23 cellular contexts compared by ENCODE assay signal in genomic region chr7:39096220-39096619, GRCh38.
"Had no signal": no experiment of that assay in that cellular context is flagged by ENCODE, and none has a peak within 500 bp of the region (broad histone marks: within the 10 kb centered on the region; RNA-seq: fewer than 3 reads in every experiment).

No MANE protein-coding gene starts in this region.

- ATAC-seq: activated CD4-positive, CD25-positive, alpha-beta regulatory T cell treated with anti-CD3 and anti-CD28 coated beads, Interleukin-2, amount 50 U/mL, for 24 hours; activated CD8-positive, alpha-beta T cell treated with anti-CD3 and anti-CD28 coated beads for 36 hours; activated T-cell treated with anti-CD3 and anti-CD28 coated beads, Interleukin-2, amount 50 U/mL, for 72 hours had no signal

- H3K4me2 ChIP-seq: PC-9 had no signal

- H3K36me3 ChIP-seq: adrenal gland had no signal

- DNase-seq: activated CD4-positive, alpha-beta T cell treated with anti-CD3 and anti-CD28 coated beads for 4 hours; activated CD8-positive, alpha-beta memory T cell treated with anti-CD3 and anti-CD28 coated beads, Interleukin-2, amount 50 U/mL, for 4 hours; activated CD8-positive, alpha-beta T cell treated with anti-CD3 and anti-CD28 coated beads for 36 hours; activated gamma-delta T cell treated with Interleukin-2 at 50 U/mL for 16 hours; activated naive CD4-positive, alpha-beta T cell treated with anti-CD3 and anti-CD28 coated beads, Interleukin-2, amount 10 ng/mL, durations not matched to agents 7 days and 5 days; activated naive CD8-positive, alpha-beta T cell treated with anti-CD3 and anti-CD28 coated beads for 36 hours; activated T-cell treated with anti-CD3 and anti-CD28 coated beads, Interleukin-2, amount 50 U/mL, for 72 hours; adrenal gland; anterior cingulate cortex; caudate nucleus; Karpas-422; MM.1S; NCI-H1105; NCI-H1436; NCI-H2081; NCI-H2171; NCI-H510A treated with DMSO at 0.1 percent for 48 hours; NCI-H69; SHP77 treated with DMSO at 0.1 percent for 48 hours had no signal

- H3K9me3 Mint-ChIP-seq: activated CD8-positive, alpha-beta T cell treated with anti-CD3 and anti-CD28 coated beads for 36 hours; activated naive CD4-positive, alpha-beta T cell treated with anti-CD3 and anti-CD28 coated beads, Interleukin-2, amount 10 ng/mL, durations not matched to agents 7 days and 5 days; activated naive CD8-positive, alpha-beta T cell treated with anti-CD3 and anti-CD28 coated beads for 36 hours; activated T-helper 2 cell treated with anti-CD3 and anti-CD28 coated beads, Interferon-gamma antibody, Interleukin-2, Interleukin-4, amounts not matched to agents 10 μg/mL and 5 μg/mL and 100 μg/mL, durations not matched to agents 14 hours and 24 hours and 36 hours; T-helper 1 cell treated with Interleukin-12 subunit alpha and Interleukin-12 subunit beta and Interleukin-4 antibody, amounts not matched to agents 30 μg/mL and 1 μg/mL, for 36 hours had no signal

- H3K36me3 Mint-ChIP-seq: activated naive CD4-positive, alpha-beta T cell treated with anti-CD3 and anti-CD28 coated beads, Interleukin-2, amount 10 ng/mL, durations not matched to agents 7 days and 5 days; activated naive CD8-positive, alpha-beta T cell treated with anti-CD3 and anti-CD28 coated beads for 36 hours had no signal

- H3K4me1 Mint-ChIP-seq: activated naive CD4-positive, alpha-beta T cell treated with anti-CD3 and anti-CD28 coated beads, Interleukin-2, amount 10 ng/mL, durations not matched to agents 7 days and 5 days; activated naive CD8-positive, alpha-beta T cell treated with anti-CD3 and anti-CD28 coated beads for 36 hours had no signal

- H3K4me1 ChIP-seq: adrenal gland had no signal

- H3K4me3 Mint-ChIP-seq: activated CD8-positive, alpha-beta T cell treated with anti-CD3 and anti-CD28 coated beads for 36 hours; activated naive CD4-positive, alpha-beta T cell treated with anti-CD3 and anti-CD28 coated beads, Interleukin-2, amount 10 ng/mL, durations not matched to agents 7 days and 5 days; activated naive CD8-positive, alpha-beta T cell treated with anti-CD3 and anti-CD28 coated beads for 36 hours; activated T-cell treated with anti-CD3 and anti-CD28 coated beads, Interleukin-2, amount 50 U/mL, for 72 hours; T-helper 1 cell treated with Interleukin-12 subunit alpha and Interleukin-12 subunit beta and Interleukin-4 antibody, amounts not matched to agents 30 μg/mL and 1 μg/mL, for 36 hours had no signal

- H3K27ac ChIP-seq: adrenal gland, PC-9 had no signal

- H3K27me3 ChIP-seq: adrenal gland had no signal

- H2AFZ ChIP-seq: PC-9 had no signal

- H3K9me3 ChIP-seq: adrenal gland had no signal

- H3K27ac Mint-ChIP-seq: activated CD8-positive, alpha-beta T cell treated with anti-CD3 and anti-CD28 coated beads for 36 hours; activated naive CD4-positive, alpha-beta T cell treated with anti-CD3 and anti-CD28 coated beads, Interleukin-2, amount 10 ng/mL, durations not matched to agents 7 days and 5 days; activated naive CD8-positive, alpha-beta T cell treated with anti-CD3 and anti-CD28 coated beads for 36 hours; activated T-cell treated with anti-CD3 and anti-CD28 coated beads, Interleukin-2, amount 50 U/mL, for 72 hours; activated T-helper 2 cell treated with anti-CD3 and anti-CD28 coated beads, Interferon-gamma antibody, Interleukin-2, Interleukin-4, amounts not matched to agents 10 μg/mL and 5 μg/mL and 100 μg/mL, durations not matched to agents 14 hours and 24 hours and 36 hours; T-helper 1 cell treated with Interleukin-12 subunit alpha and Interleukin-12 subunit beta and Interleukin-4 antibody, amounts not matched to agents 30 μg/mL and 1 μg/mL, for 36 hours had no signal

- H3K27me3 Mint-ChIP-seq: activated naive CD4-positive, alpha-beta T cell treated with anti-CD3 and anti-CD28 coated beads, Interleukin-2, amount 10 ng/mL, durations not matched to agents 7 days and 5 days had no signal

- H3K4me3 ChIP-seq: adrenal gland, PC-9 had no signal
